In genomic region chr11:19868281-19868821, GRCh38 we compare ENCODE assay signal across 10 cellular contexts.
DNase-seq lines count a peak whose midpoint lies in the region; ATAC-seq and TF ChIP-seq lines count a peak whose summit lies in the region.
"Had no signal": no experiment of that assay in that cellular context is flagged by ENCODE, and none has a peak within 500 bp of the region (broad histone marks: within the 10 kb centered on the region; RNA-seq: fewer than 3 reads in every experiment).

No MANE protein-coding gene starts in this region.

- peaks cover 69% of the 10 kb centered on the region for H3K79me2 ChIP-seq in GM23248 (ENCODE audit: insufficient read depth)
- H3K79me2 ChIP-seq in fibroblast of lung (ENCODE audit: control insufficient read depth, insufficient read depth, low read length): peaks cover 29% of the 10 kb centered on the region

- H3K4me2 ChIP-seq in GM23248 (ENCODE audit: unreplicated experiment) (peak overlapping the region; percentile 58), fibroblast of lung (ENCODE audit: extremely low read depth, insufficient read depth, low read length) (peak overlapping the region; percentile 40)

- TF ChIP-seq POLR2A in sigmoid colon (IDR thresholded peaks at IDR 0.05): no peak

- ATAC-seq in GM18502 (IDR thresholded peaks at IDR 0.05; ENCODE audit: poor library complexity, unreplicated experiment) (no peak), HG02973 (IDR thresholded peaks at IDR 0.05; ENCODE audit: unreplicated experiment) (no peak)
- ATAC-seq: activated naive CD8-positive, alpha-beta T cell treated with anti-CD3 and anti-CD28 coated beads, Interleukin-2, amount 50 U/mL, for 24 hours had no signal

- 4 to 5% methylated on average over 6 of the region's 6 CpGs for WGBS in GM23248 (ENCODE audit: low coverage in 1 of 2, low lambda C conversion rate in 2 of 2, missing lambda C conversion rate in 2 of 2), 2 experiments
- WGBS in sigmoid colon, 2 donors: 76 to 79% methylated on average over 6 of the region's 6 CpGs

- H3K9me3 ChIP-seq in GM23248 (ENCODE audit: low read depth) (no peaks in the 10 kb centered on the region), fibroblast of lung (ENCODE audit: control insufficient read depth, insufficient read depth, low read depth, low read length) (no peaks in the 10 kb centered on the region), sigmoid colon (no peaks in the 10 kb centered on the region)

- intact Hi-C loops in sigmoid colon (cut with DNase I): no loop called here

- in situ Hi-C loops in GM23248 (cut with MboI): no loop called here

- H2AFZ ChIP-seq in GM23248: no peak overlapping the region
- no peak overlapping the region for H2AFZ ChIP-seq in fibroblast of lung (ENCODE audit: low read length)

- no peak for TF ChIP-seq EP300 in sigmoid colon (IDR thresholded peaks at IDR 0.05)

- peaks cover 38% of the 10 kb centered on the region for H3F3A ChIP-seq in GM23248 (ENCODE audit: insufficient read depth)

- no peaks in the 10 kb centered on the region for H3K9me2 ChIP-seq in GM23248 (ENCODE audit: insufficient read depth)

- H3K27me3 ChIP-seq in GM23248 (replicated peaks; ENCODE audit: insufficient read depth) (no peaks in the 10 kb centered on the region), fibroblast of lung (ENCODE audit: control insufficient read depth, insufficient read depth, low read length) (no peaks in the 10 kb centered on the region), sigmoid colon (no peaks in the 10 kb centered on the region)

- H4K20me1 ChIP-seq in GM23248 (ENCODE audit: insufficient read depth) (no peaks in the 10 kb centered on the region), fibroblast of lung (ENCODE audit: control insufficient read depth, extremely low read depth, insufficient read depth, low read length) (no peaks in the 10 kb centered on the region)

- peak overlapping the region; percentile 26; the same call in 1 of the 2 replicates for H3K9ac ChIP-seq in GM23248
- H3K9ac ChIP-seq in fibroblast of lung (ENCODE audit: insufficient read depth, low read length): no peak overlapping the region

- H3K4me3 ChIP-seq in GM23248: peak overlapping the region; percentile 43
- H3K4me3 ChIP-seq in fibroblast of lung (replicated peaks in 1 of 4; ENCODE audit: control extremely low read depth in 1 of 4, insufficient read depth in 1 of 4, low read depth in 3 of 4, low read length in 4 of 4): no peak overlapping the region
- H3K4me3 ChIP-seq in sigmoid colon: no peak overlapping the region

- no peaks in the 10 kb centered on the region for H3K36me3 ChIP-seq in GM23248 (ENCODE audit: low read depth)
- H3K36me3 ChIP-seq in fibroblast of lung (ENCODE audit: control insufficient read depth, insufficient read depth, low read length): peaks cover 2% of the 10 kb centered on the region
- H3K36me3 ChIP-seq in sigmoid colon: peaks cover 0 to 23% (median 0%) of the 10 kb centered on the region in 4 donors

- H3K27ac ChIP-seq in GM23248 (peak overlapping the region; percentile 69), fibroblast of lung (ENCODE audit: insufficient read depth, low read length) (no peak overlapping the region), sigmoid colon (peak overlapping the region in 3 of 4 donors; percentile 62 to 67 (median 64))

- TF ChIP-seq CTCF in fibroblast of lung (conservative IDR thresholded peaks at IDR 0.05 in 1 of 2, IDR thresholded peaks at IDR 0.05 in 1 of 2; ENCODE audit: low read depth in 1 of 2, low read length in 2 of 2) (no peak), sigmoid colon (IDR thresholded peaks at IDR 0.05) (no peak)

- H3K4me1 ChIP-seq in GM23248 (ENCODE audit: insufficient read depth) (peaks cover 19% of the 10 kb centered on the region), fibroblast of lung (ENCODE audit: control insufficient read depth, extremely low read depth, insufficient read depth, low read length) (peaks cover 13% of the 10 kb centered on the region), sigmoid colon (peaks cover 0 to 73% (median 66%) of the 10 kb centered on the region in 4 donors)

- peak; percentile 93 for DNase-seq in GM23248
- DNase-seq in NCI-H446 treated with DMSO at 0.1 percent for 48 hours (lab: John Stamatoyannopoulos, UW): peak; percentile 82
- peak; percentile 91 for DNase-seq in fibroblast of lung (ENCODE audit: low read depth in 2 of 2)
- peak; percentile 80 for DNase-seq in sigmoid colon
- DNase-seq in stimulated activated CD4-positive, alpha-beta T cell treated with anti-CD3 and anti-CD28 coated beads, Interleukin-2, amount 100 ng/mL, for 48 hours: no peak
- DNase-seq in amniotic stem cell (lab: John Stamatoyannopoulos, UW): no peak
- DNase-seq: activated naive CD8-positive, alpha-beta T cell treated with anti-CD3 and anti-CD28 coated beads, Interleukin-2, amount 50 U/mL, for 24 hours; kidney had no signal

Comparison
In these comparisons a context has a peak if more than half of its experiments do, and no peak if none do; other contexts are left out.
1. DNase-seq: peak in GM23248 (single experiment), NCI-H446 treated with DMSO at 0.1 percent for 48 hours (single experiment), fibroblast of lung (2 of 2) and sigmoid colon (single experiment); none in stimulated activated CD4-positive, alpha-beta T cell treated with anti-CD3 and anti-CD28 coated beads, Interleukin-2, amount 100 ng/mL, for 48 hours (0 of 2) and amniotic stem cell (single experiment).